17 cellular contexts compared by ENCODE assay signal in the genomic region with DNA sequence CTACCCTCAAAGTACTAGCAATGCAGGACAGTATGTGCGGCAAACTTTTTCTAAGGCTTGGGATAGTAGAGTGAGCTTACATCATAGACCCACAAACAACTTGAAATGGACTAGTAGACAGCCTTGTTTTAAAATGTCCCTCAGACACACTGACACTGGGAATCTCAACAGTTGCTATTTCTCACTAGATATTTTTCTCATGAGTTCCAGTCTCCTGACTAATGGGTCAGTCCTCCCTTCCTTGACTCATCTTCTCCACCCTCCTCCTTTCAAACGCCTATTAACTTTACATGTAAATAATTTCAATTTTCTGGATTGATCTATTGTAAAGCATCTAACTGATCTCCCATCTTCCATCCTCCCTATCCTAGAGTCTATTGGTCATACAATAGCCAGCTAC.
"Had no signal": no experiment of that assay in that cellular context is flagged by ENCODE, and none has a peak within 500 bp of the region (broad histone marks: within the 10 kb centered on the region; RNA-seq: fewer than 3 reads in every experiment).

No MANE protein-coding gene starts in this region.

- H3K27me3 ChIP-seq: thyroid gland had no signal

- H3K4me1 ChIP-seq: thyroid gland had no signal

- H3K27ac ChIP-seq: thyroid gland had no signal

- H3K27ac Mint-ChIP-seq: activated B cell treated with CpG ODN at 0.5 μM for 24 hours; activated CD8-positive, alpha-beta T cell treated with anti-CD3 and anti-CD28 coated beads for 36 hours; activated naive CD8-positive, alpha-beta T cell treated with anti-CD3 and anti-CD28 coated beads for 36 hours; brain; nephron; stimulated activated memory B cell treated with anti-CD40 and anti-IgM and Interleukin-4, amounts not matched to agents 10 μg/mL and 1 μg/mL and 100 μg/mL, for 72 hours had no signal

- H3K9me3 ChIP-seq: thyroid gland had no signal

- H3K4me1 Mint-ChIP-seq: activated B cell treated with CpG ODN at 0.5 μM for 24 hours; activated naive CD8-positive, alpha-beta T cell treated with anti-CD3 and anti-CD28 coated beads for 36 hours; brain; nephron; stimulated activated memory B cell treated with anti-CD40 and anti-IgM and Interleukin-4, amounts not matched to agents 10 μg/mL and 1 μg/mL and 100 μg/mL, for 72 hours had no signal

- H3K36me3 Mint-ChIP-seq: brain had no signal

- H3K36me3 ChIP-seq: thyroid gland had no signal

- H3K4me3 Mint-ChIP-seq: activated B cell treated with CpG ODN at 0.5 μM for 24 hours; activated CD8-positive, alpha-beta T cell treated with anti-CD3 and anti-CD28 coated beads for 36 hours; activated naive CD8-positive, alpha-beta T cell treated with anti-CD3 and anti-CD28 coated beads for 36 hours; brain; nephron; stimulated activated memory B cell treated with anti-CD40 and anti-IgM and Interleukin-4, amounts not matched to agents 10 μg/mL and 1 μg/mL and 100 μg/mL, for 72 hours had no signal

- DNase-seq: activated B cell treated with CpG ODN at 0.5 μM for 24 hours; activated CD4-positive, alpha-beta T cell treated with anti-CD3 and anti-CD28 coated beads for 48 hours; activated CD8-positive, alpha-beta T cell treated with anti-CD3 and anti-CD28 coated beads for 36 hours; activated naive CD8-positive, alpha-beta T cell treated with anti-CD3 and anti-CD28 coated beads for 36 hours; activated T-cell treated with anti-CD3 and anti-CD28 coated beads, Interleukin-2, amount 50 U/mL, for 48 hours; amygdala; cerebellar nuclear complex; effector memory CD4-positive, alpha-beta T cell; hippocampal formation; left ventricle myocardium superior; nucleus accumbens; stimulated activated CD4-positive, alpha-beta T cell treated with anti-CD3 and anti-CD28 coated beads, Interleukin-2, amount 100 ng/mL, for 48 hours; T-helper 2 cell; thyroid gland had no signal

- H3K4me3 ChIP-seq: thyroid gland had no signal
